Comparison of ENCODE assay signal across 1 cellular context in genomic region chr9:109557481-109557880, GRCh38.
TF ChIP-seq lines count a peak whose summit lies in the region.

No MANE protein-coding gene starts in this region.

TF ChIP-seq in GM23338, 12 proteins besides CTCF, POLR2A, EP300 and RAD21 (continued from another document):
- TF ChIP-seq, protein P1, sequence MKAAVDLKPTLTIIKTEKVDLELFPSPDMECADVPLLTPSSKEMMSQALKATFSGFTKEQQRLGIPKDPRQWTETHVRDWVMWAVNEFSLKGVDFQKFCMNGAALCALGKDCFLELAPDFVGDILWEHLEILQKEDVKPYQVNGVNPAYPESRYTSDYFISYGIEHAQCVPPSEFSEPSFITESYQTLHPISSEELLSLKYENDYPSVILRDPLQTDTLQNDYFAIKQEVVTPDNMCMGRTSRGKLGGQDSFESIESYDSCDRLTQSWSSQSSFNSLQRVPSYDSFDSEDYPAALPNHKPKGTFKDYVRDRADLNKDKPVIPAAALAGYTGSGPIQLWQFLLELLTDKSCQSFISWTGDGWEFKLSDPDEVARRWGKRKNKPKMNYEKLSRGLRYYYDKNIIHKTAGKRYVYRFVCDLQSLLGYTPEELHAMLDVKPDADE (IDR thresholded peaks at IDR 0.05) = no peak
- TF ChIP-seq JUNB (IDR thresholded peaks at IDR 0.05; ENCODE audit: unreplicated experiment) = no peak
- no peak for TF ChIP-seq STAT1 (IDR thresholded peaks at IDR 0.05; ENCODE audit: unreplicated experiment)
- TF ChIP-seq, protein P2, sequence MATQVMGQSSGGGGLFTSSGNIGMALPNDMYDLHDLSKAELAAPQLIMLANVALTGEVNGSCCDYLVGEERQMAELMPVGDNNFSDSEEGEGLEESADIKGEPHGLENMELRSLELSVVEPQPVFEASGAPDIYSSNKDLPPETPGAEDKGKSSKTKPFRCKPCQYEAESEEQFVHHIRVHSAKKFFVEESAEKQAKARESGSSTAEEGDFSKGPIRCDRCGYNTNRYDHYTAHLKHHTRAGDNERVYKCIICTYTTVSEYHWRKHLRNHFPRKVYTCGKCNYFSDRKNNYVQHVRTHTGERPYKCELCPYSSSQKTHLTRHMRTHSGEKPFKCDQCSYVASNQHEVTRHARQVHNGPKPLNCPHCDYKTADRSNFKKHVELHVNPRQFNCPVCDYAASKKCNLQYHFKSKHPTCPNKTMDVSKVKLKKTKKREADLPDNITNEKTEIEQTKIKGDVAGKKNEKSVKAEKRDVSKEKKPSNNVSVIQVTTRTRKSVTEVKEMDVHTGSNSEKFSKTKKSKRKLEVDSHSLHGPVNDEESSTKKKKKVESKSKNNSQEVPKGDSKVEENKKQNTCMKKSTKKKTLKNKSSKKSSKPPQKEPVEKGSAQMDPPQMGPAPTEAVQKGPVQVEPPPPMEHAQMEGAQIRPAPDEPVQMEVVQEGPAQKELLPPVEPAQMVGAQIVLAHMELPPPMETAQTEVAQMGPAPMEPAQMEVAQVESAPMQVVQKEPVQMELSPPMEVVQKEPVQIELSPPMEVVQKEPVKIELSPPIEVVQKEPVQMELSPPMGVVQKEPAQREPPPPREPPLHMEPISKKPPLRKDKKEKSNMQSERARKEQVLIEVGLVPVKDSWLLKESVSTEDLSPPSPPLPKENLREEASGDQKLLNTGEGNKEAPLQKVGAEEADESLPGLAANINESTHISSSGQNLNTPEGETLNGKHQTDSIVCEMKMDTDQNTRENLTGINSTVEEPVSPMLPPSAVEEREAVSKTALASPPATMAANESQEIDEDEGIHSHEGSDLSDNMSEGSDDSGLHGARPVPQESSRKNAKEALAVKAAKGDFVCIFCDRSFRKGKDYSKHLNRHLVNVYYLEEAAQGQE (IDR thresholded peaks at IDR 0.05; ENCODE audit: unreplicated experiment) = no peak
- TF ChIP-seq ZNF331 (CRISPR knock-in tag; IDR thresholded peaks at IDR 0.05; ENCODE audit: low read depth) = no peak
- TF ChIP-seq, protein P3, sequence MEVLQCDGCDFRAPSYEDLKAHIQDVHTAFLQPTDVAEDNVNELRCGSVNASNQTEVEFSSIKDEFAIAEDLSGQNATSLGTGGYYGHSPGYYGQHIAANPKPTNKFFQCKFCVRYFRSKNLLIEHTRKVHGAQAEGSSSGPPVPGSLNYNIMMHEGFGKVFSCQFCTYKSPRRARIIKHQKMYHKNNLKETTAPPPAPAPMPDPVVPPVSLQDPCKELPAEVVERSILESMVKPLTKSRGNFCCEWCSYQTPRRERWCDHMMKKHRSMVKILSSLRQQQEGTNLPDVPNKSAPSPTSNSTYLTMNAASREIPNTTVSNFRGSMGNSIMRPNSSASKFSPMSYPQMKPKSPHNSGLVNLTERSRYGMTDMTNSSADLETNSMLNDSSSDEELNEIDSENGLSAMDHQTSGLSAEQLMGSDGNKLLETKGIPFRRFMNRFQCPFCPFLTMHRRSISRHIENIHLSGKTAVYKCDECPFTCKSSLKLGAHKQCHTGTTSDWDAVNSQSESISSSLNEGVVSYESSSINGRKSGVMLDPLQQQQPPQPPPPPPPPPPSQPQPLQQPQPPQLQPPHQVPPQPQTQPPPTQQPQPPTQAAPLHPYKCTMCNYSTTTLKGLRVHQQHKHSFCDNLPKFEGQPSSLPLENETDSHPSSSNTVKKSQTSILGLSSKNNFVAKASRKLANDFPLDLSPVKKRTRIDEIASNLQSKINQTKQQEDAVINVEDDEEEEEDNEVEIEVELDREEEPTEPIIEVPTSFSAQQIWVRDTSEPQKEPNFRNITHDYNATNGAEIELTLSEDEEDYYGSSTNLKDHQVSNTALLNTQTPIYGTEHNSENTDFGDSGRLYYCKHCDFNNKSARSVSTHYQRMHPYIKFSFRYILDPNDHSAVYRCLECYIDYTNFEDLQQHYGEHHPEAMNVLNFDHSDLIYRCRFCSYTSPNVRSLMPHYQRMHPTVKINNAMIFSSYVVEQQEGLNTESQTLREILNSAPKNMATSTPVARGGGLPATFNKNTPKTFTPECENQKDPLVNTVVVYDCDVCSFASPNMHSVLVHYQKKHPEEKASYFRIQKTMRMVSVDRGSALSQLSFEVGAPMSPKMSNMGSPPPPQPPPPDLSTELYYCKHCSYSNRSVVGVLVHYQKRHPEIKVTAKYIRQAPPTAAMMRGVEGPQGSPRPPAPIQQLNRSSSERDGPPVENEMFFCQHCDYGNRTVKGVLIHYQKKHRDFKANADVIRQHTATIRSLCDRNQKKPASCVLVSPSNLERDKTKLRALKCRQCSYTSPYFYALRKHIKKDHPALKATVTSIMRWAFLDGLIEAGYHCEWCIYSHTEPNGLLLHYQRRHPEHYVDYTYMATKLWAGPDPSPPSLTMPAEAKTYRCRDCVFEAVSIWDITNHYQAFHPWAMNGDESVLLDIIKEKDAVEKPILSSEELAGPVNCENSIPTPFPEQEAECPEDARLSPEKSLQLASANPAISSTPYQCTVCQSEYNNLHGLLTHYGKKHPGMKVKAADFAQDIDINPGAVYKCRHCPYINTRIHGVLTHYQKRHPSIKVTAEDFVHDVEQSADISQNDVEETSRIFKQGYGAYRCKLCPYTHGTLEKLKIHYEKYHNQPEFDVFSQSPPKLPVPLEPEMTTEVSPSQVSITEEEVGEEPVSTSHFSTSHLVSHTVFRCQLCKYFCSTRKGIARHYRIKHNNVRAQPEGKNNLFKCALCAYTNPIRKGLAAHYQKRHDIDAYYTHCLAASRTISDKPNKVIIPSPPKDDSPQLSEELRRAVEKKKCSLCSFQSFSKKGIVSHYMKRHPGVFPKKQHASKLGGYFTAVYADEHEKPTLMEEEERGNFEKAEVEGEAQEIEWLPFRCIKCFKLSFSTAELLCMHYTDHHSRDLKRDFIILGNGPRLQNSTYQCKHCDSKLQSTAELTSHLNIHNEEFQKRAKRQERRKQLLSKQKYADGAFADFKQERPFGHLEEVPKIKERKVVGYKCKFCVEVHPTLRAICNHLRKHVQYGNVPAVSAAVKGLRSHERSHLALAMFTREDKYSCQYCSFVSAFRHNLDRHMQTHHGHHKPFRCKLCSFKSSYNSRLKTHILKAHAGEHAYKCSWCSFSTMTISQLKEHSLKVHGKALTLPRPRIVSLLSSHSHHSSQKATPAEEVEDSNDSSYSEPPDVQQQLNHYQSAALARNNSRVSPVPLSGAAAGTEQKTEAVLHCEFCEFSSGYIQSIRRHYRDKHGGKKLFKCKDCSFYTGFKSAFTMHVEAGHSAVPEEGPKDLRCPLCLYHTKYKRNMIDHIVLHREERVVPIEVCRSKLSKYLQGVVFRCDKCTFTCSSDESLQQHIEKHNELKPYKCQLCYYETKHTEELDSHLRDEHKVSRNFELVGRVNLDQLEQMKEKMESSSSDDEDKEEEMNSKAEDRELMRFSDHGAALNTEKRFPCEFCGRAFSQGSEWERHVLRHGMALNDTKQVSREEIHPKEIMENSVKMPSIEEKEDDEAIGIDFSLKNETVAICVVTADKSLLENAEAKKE (CRISPR knock-in tag; IDR thresholded peaks at IDR 0.05) = no peak
- TF ChIP-seq EZH2phosphoT487 (IDR thresholded peaks at IDR 0.05; ENCODE audit: unreplicated experiment) = no peak
- TF ChIP-seq CREB1 (CRISPR knock-in tag; IDR thresholded peaks at IDR 0.05; ENCODE audit: low read depth) = no peak
- no peak for TF ChIP-seq NANOG (IDR thresholded peaks at IDR 0.05; ENCODE audit: borderline replicate concordance)
- no peak for TF ChIP-seq ZNF114 (CRISPR knock-in tag; IDR thresholded peaks at IDR 0.05)
